ENCODE assay signal across 28 cellular contexts in genomic region chr3:135759651-135760050, GRCh38.
DNase-seq lines count a peak whose midpoint lies in the region; ATAC-seq, FAIRE-seq and TF ChIP-seq lines count a peak whose summit lies in the region.
"Had no signal": no experiment of that assay in that cellular context is flagged by ENCODE, and none has a peak within 500 bp of the region (broad histone marks: within the 10 kb centered on the region; RNA-seq: fewer than 3 reads in every experiment).

No MANE protein-coding gene starts in this region.

- no peaks in the 10 kb centered on the region for H3K27me3 ChIP-seq in gastroesophageal sphincter
- no peaks in the 10 kb centered on the region; the same call in 1 of the 2 replicates for H3K27me3 ChIP-seq in Caco-2 (replicated peaks; ENCODE audit: control insufficient read depth, insufficient read depth, low read length)
- H3K27me3 ChIP-seq: BE2C, BLaER1 had no signal

- H3K27me3 Mint-ChIP-seq in osteocyte (ENCODE audit: unreplicated experiment): no peaks in the 10 kb centered on the region
- H3K27me3 Mint-ChIP-seq in Caco-2 (ENCODE audit: insufficient read depth, unreplicated experiment): peaks cover 12% of the 10 kb centered on the region
- H3K27me3 Mint-ChIP-seq: CD4-positive, alpha-beta memory T cell; CD4-positive, CD25-positive, alpha-beta regulatory T cell had no signal

- intact Hi-C loops in Caco-2 (cut with micrococcal nuclease; ENCODE audit: unreplicated experiment): no loop called here

- H3K4me1 ChIP-seq in gastroesophageal sphincter: no peaks in the 10 kb centered on the region
- no peaks in the 10 kb centered on the region for H3K4me1 ChIP-seq in Caco-2
- H3K4me1 ChIP-seq: BE2C had no signal

- no peak overlapping the region for H3K27ac ChIP-seq in coronary artery
- no peak overlapping the region for H3K27ac ChIP-seq in gastroesophageal sphincter
- H3K27ac ChIP-seq: BLaER1 had no signal

- POLR2A ChIA-PET in Caco-2 (lab: Charles Lee): no interaction called here

- 90% methylated on average over 1 of the region's 3 CpGs; no CpG with 5 or more reads in 1 of the 2 donors for WGBS in gastroesophageal sphincter (ENCODE audit: low coverage in 1 of 2), 2 donors

- H3K27ac Mint-ChIP-seq in osteocyte (ENCODE audit: unreplicated experiment) (no peak overlapping the region), Caco-2 (ENCODE audit: unreplicated experiment) (no peak overlapping the region)
- H3K27ac Mint-ChIP-seq: CD14-positive monocyte; CD4-positive, alpha-beta memory T cell; CD4-positive, CD25-positive, alpha-beta regulatory T cell; CD8-positive, alpha-beta memory T cell had no signal

- H3K4me1 Mint-ChIP-seq in osteocyte (ENCODE audit: unreplicated experiment) (no peaks in the 10 kb centered on the region), Caco-2 (ENCODE audit: low read depth, unreplicated experiment) (no peaks in the 10 kb centered on the region)
- H3K4me1 Mint-ChIP-seq: CD14-positive monocyte; CD4-positive, alpha-beta memory T cell; CD4-positive, CD25-positive, alpha-beta regulatory T cell; CD8-positive, alpha-beta memory T cell had no signal

- BruUV-seq in Caco-2 (replicated peaks; lab: Mats Ljungman, UMichigan): no TSS peak

- H3K4me3 Mint-ChIP-seq in osteocyte (ENCODE audit: unreplicated experiment) (no peak overlapping the region), Caco-2 (ENCODE audit: unreplicated experiment) (no peak overlapping the region)
- H3K4me3 Mint-ChIP-seq: CD14-positive monocyte; CD4-positive, alpha-beta memory T cell; CD4-positive, CD25-positive, alpha-beta regulatory T cell; CD8-positive, alpha-beta memory T cell had no signal

- no peak for TF ChIP-seq CTCF in osteocyte (IDR thresholded peaks at IDR 0.05)
- no peak for TF ChIP-seq CTCF in coronary artery (IDR thresholded peaks at IDR 0.05)
- no peak for TF ChIP-seq CTCF in gastroesophageal sphincter (IDR thresholded peaks at IDR 0.05)
- TF ChIP-seq CTCF in Caco-2 (IDR thresholded peaks at IDR 0.05; ENCODE audit: insufficient read depth in 1 of 2, low read depth in 1 of 2, low read length in 1 of 2, severe bottlenecking in 1 of 2, unreplicated experiment in 1 of 2): no peak

- H3K9me3 ChIP-seq in gastroesophageal sphincter: no peaks in the 10 kb centered on the region
- no peaks in the 10 kb centered on the region for H3K9me3 ChIP-seq in Caco-2
- H3K9me3 ChIP-seq: BE2C, BLaER1 had no signal

- H3K36me3 Mint-ChIP-seq in osteocyte (ENCODE audit: unreplicated experiment): no peaks in the 10 kb centered on the region
- no peaks in the 10 kb centered on the region for H3K36me3 Mint-ChIP-seq in Caco-2 (ENCODE audit: insufficient read depth, unreplicated experiment)
- H3K36me3 Mint-ChIP-seq: CD14-positive monocyte; CD4-positive, alpha-beta memory T cell; CD4-positive, CD25-positive, alpha-beta regulatory T cell; CD8-positive, alpha-beta memory T cell had no signal

- DNase-seq in HT1080 (ENCODE audit: low read depth) (peak; percentile 37), RCC 7860 (ENCODE audit: low spot score) (peak; percentile 40), islet precursor cell (peak; percentile 14), osteocyte (ENCODE audit: extremely low spot score, unreplicated experiment) (peak; percentile 71), coronary artery (ENCODE audit: low spot score) (no peak), Caco-2 (no peak)
- DNase-seq: 8988T; ACHN; BE2C; C1 segment of cervical spinal cord; CD4-positive, alpha-beta memory T cell; CD4-positive, CD25-positive, alpha-beta regulatory T cell; CD8-positive, alpha-beta memory T cell; DMS 273 treated with DMSO at 0.1 percent for 48 hours; DMS153; DMS53; DMS79; DND-41; EL; GDM1 had no signal

- H3K9me3 Mint-ChIP-seq in osteocyte (ENCODE audit: unreplicated experiment): peaks cover 3% of the 10 kb centered on the region
- H3K9me3 Mint-ChIP-seq in Caco-2 (ENCODE audit: unreplicated experiment): no peaks in the 10 kb centered on the region

- CTCF ChIA-PET in Caco-2 (lab: Charles Lee): no interaction called here

- H3K4me3 ChIP-seq in coronary artery: no peak overlapping the region
- H3K4me3 ChIP-seq in gastroesophageal sphincter: no peak overlapping the region
- no peak overlapping the region for H3K4me3 ChIP-seq in Caco-2 (ENCODE audit: low read depth, low read length)
- H3K4me3 ChIP-seq: BLaER1, GM12878 had no signal

- TF ChIP-seq EP300 in gastroesophageal sphincter (IDR thresholded peaks at IDR 0.05): no peak

- ATAC-seq in gastroesophageal sphincter: no peak
- no peak for ATAC-seq in GM18502 (IDR thresholded peaks at IDR 0.05; ENCODE audit: poor library complexity, unreplicated experiment)
- ATAC-seq: GM12878 had no signal

- H3K36me3 ChIP-seq in gastroesophageal sphincter: no peaks in the 10 kb centered on the region
- no peaks in the 10 kb centered on the region for H3K36me3 ChIP-seq in Caco-2 (ENCODE audit: control insufficient read depth, insufficient read depth, low read length)
- H3K36me3 ChIP-seq: BE2C, BLaER1 had no signal

- no peak for FAIRE-seq in RCC 7860 (lab: Jason Lieb, UNC)
- FAIRE-seq: A204.1, GM12878, GM12892, GM19239 had no signal

- no peak for TF ChIP-seq POLR2A in gastroesophageal sphincter (IDR thresholded peaks at IDR 0.05)

Comparison
In these comparisons a context has a peak if more than half of its experiments do, and no peak if none do; other contexts are left out.
1. DNase-seq: peak in HT1080 (single experiment), RCC 7860 (single experiment), islet precursor cell (single experiment) and osteocyte (single experiment); none in coronary artery (single experiment) and Caco-2 (0 of 2).